In the genomic region with DNA sequence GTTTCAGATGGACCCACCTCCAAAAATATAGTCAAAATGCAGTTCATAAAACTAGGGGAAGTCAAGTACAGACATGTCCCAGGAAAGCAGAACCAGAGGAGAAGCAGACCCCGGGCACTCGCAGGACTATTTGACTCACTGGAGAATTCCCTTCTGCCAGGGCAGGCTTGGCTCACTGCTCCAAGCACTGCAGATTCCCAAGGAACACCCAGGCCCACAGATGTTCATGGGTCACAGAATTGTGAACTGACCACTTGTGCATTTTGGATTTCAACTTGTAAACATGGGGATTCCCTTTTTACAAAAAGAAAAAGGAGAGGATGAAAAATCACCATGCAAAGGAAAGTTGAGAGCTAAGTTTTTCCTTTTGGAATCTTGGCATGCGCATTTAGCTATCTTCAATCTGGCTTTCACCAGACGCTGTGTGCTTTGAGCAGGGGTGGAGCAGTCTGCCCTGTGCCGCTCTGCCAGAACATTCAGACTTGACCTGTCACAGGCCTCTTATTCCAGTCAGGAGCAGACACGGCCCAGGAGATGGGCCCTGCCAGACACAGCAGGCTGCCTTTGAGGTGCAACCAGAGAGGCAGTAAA, we compare ENCODE assay signal across 9 cellular contexts.
A peak's percentile ranks its signal among the peaks of the same experiment; 100 is the strongest.
DNase-seq lines count a peak whose midpoint lies in the region; ATAC-seq and TF ChIP-seq lines count a peak whose summit lies in the region.
"Had no signal": no experiment of that assay in that cellular context is flagged by ENCODE, and none has a peak within 500 bp of the region (broad histone marks: within the 10 kb centered on the region; RNA-seq: fewer than 3 reads in every experiment).

No MANE protein-coding gene starts in this region.

- H3K9me3 ChIP-seq in ascending aorta (no peaks in the 10 kb centered on the region), suprapubic skin (no peaks in the 10 kb centered on the region)

- TF ChIP-seq CTCF in ascending aorta (IDR thresholded peaks at IDR 0.05) (no peak), suprapubic skin (IDR thresholded peaks at IDR 0.05) (no peak)

- no peaks in the 10 kb centered on the region for H3K27me3 ChIP-seq in ascending aorta
- H3K27me3 ChIP-seq in suprapubic skin: no peaks in the 10 kb centered on the region

- peaks cover 4 to 41% of the 10 kb centered on the region in 2 donors for H3K4me1 ChIP-seq in ascending aorta
- peaks cover 19% of the 10 kb centered on the region for H3K4me1 ChIP-seq in suprapubic skin

- intact Hi-C loops in ascending aorta (cut with DNase I): loop anchor here (2.0 to 5.0 kb wide), 2 partner anchors 47 to 437 kb away; no protein-coding TSS in a partner anchor

- no peaks in the 10 kb centered on the region for H3K36me3 ChIP-seq in ascending aorta
- no peaks in the 10 kb centered on the region for H3K36me3 ChIP-seq in suprapubic skin

- DNase-seq in ascending aorta (ENCODE audit: low spot score in 2 of 2) (peak in 1 of 2 donors; percentile 77), islet precursor cell (peak; percentile 90), suprapubic skin (ENCODE audit: low spot score in 2 of 2) (no peak), epidermal melanocyte (ENCODE audit: insufficient read length, low spot score) (no peak), OCI-M2 (lab: John Stamatoyannopoulos, UW; ENCODE audit: unreplicated experiment) (no peak)
- DNase-seq: GOT3 had no signal

- no peak for TF ChIP-seq POLR2A in suprapubic skin (IDR thresholded peaks at IDR 0.05)

- peak overlapping the region; percentile 57 to 77 for H3K27ac ChIP-seq in ascending aorta
- H3K27ac ChIP-seq in suprapubic skin: peak overlapping the region; percentile 73

- peak; percentile 36 for ATAC-seq in HG03432 (IDR thresholded peaks at IDR 0.05; ENCODE audit: unreplicated experiment)
- ATAC-seq in GM18858 (IDR thresholded peaks at IDR 0.05; ENCODE audit: unreplicated experiment): no peak
- ATAC-seq in GM18870 (IDR thresholded peaks at IDR 0.05; ENCODE audit: unreplicated experiment): no peak

- no peak for TF ChIP-seq EP300 in suprapubic skin (IDR thresholded peaks at IDR 0.05)

- WGBS in suprapubic skin: 15% methylated on average over 6 of the region's 6 CpGs

- no peak overlapping the region for H3K4me3 ChIP-seq in ascending aorta
- H3K4me3 ChIP-seq in suprapubic skin: no peak overlapping the region
